ENCODE assay signal across 1 cellular context in the genomic region with DNA sequence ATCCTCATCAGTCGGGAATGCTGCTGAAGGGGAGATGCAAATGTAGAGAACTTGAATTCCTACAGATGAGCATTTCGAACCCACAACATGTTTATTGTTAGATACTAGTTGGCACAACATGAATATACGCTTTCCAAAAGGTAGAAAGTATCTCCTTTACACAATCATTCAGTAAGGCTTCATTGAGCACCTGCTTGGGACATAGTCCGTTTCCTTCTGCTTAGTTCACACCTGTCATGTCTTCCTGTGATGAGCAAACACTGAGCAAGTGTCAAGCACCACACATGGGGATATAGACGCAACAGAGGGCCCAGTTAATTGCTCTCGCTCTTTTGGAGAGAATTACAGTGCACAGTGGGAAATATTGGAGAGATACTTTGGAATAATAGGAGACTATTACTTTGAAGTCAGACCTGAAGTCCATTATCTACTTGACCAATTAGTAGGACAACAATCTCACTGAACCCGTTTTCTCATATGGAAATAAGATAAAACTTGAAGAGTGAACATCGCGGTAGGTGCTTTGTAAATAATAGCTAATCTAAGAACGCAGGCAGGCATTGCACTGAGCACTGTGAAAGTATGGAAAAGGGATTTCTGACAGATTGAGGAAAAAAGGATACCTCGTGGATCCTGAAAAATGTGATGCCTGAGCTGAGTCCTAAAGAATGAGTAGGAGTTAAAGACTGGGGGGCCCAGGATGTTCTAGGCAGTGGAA.
A peak's percentile ranks its signal among the peaks of the same experiment; 100 is the strongest.
TF ChIP-seq lines count a peak whose summit lies in the region.

No MANE protein-coding gene starts in this region.

TF ChIP-seq in GM12878, 131 proteins besides CTCF, POLR2A, EP300 and RAD21:
- TF ChIP-seq, protein P1, sequence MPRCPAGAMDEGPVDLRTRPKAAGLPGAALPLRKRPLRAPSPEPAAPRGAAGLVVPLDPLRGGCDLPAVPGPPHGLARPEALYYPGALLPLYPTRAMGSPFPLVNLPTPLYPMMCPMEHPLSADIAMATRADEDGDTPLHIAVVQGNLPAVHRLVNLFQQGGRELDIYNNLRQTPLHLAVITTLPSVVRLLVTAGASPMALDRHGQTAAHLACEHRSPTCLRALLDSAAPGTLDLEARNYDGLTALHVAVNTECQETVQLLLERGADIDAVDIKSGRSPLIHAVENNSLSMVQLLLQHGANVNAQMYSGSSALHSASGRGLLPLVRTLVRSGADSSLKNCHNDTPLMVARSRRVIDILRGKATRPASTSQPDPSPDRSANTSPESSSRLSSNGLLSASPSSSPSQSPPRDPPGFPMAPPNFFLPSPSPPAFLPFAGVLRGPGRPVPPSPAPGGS (IDR thresholded peaks at IDR 0.05; ENCODE audit: borderline replicate concordance, insufficient read depth, low read depth, low read length, poor library complexity, severe bottlenecking): peak; percentile 27
- TF ChIP-seq ZNF274 (IDR thresholded peaks at IDR 0.05; ENCODE audit: insufficient read depth, insufficient read length): no peak
